In the genomic region with DNA sequence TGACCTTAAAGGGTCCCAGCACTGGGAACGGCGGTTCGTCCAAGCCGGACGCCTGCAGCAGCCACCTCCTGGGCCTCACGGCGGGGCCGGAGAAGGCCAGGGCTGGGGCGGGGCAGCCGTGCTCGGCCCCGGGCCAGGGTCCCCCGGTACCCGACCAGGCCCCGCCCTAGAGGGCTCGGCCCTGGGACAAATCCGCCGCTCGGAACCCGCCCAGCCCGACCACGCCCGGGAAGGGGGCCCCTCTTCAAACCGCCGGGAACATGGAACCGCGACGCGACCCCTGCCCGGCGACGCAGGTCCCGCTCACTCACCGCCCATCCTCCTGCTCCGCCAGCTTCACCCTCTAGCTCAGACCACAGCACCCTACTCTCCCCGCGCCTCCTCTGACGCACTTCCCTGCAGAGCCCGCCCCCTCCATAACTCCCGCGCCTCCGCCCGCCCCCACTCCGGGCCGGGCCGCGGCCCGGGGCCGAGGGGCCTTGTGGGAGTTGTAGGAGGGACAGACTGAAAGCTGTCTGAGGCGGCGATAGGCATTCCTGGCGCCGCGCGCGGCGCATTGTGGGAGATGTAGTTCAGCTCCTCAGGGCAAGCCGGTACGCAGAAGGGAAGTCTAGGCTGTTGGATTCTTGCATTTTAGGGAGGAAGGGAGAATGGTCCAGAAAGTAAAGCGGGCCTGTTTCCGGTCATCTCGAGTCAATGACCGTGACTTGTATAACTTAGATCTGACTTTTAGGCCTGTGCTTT, we compare ENCODE assay signal across 1 cellular context.
TF ChIP-seq lines count a peak whose summit lies in the region.

A gene (minus strand): TSS at position 365 of the 744 bp plus-strand sequence. CDS start 1,478 bp downstream, outside the sequence.

TF ChIP-seq in HepG2, 621 proteins besides CTCF, POLR2A, EP300 and RAD21 (continued from another document and continues in another):
- TF ChIP-seq, protein P1, sequence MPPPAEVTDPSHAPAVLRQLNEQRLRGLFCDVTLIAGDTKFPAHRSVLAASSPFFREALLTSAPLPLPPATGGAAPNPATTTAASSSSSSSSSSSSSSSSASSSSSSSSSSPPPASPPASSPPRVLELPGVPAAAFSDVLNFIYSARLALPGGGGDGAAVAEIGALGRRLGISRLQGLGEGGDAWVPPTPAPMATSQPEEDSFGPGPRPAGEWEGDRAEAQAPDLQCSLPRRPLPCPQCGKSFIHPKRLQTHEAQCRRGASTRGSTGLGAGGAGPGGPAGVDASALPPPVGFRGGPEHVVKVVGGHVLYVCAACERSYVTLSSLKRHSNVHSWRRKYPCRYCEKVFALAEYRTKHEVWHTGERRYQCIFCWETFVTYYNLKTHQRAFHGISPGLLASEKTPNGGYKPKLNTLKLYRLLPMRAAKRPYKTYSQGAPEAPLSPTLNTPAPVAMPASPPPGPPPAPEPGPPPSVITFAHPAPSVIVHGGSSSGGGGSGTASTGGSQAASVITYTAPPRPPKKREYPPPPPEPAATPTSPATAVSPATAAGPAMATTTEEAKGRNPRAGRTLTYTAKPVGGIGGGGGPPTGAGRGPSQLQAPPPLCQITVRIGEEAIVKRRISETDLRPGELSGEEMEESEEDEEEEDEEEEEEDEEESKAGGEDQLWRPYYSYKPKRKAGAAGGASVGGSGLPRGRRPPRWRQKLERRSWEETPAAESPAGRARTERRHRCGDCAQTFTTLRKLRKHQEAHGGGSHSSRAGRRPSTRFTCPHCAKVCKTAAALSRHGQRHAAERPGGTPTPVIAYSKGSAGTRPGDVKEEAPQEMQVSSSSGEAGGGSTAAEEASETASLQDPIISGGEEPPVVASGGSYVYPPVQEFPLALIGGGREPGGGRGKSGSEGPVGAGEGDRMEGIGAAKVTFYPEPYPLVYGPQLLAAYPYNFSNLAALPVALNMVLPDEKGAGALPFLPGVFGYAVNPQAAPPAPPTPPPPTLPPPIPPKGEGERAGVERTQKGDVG (CRISPR knock-in tag; IDR thresholded peaks at IDR 0.05; ENCODE audit: borderline replicate concordance), result 0 out of 2 replicates have a peak, but pooled peaks have one; percentile 44
- TF ChIP-seq SETDB1 (CRISPR knock-in tag; IDR thresholded peaks at IDR 0.05; ENCODE audit: borderline replicate concordance), result no peak
- TF ChIP-seq, protein P2, sequence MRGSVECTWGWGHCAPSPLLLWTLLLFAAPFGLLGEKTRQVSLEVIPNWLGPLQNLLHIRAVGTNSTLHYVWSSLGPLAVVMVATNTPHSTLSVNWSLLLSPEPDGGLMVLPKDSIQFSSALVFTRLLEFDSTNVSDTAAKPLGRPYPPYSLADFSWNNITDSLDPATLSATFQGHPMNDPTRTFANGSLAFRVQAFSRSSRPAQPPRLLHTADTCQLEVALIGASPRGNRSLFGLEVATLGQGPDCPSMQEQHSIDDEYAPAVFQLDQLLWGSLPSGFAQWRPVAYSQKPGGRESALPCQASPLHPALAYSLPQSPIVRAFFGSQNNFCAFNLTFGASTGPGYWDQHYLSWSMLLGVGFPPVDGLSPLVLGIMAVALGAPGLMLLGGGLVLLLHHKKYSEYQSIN (CRISPR knock-in tag; IDR thresholded peaks at IDR 0.05; ENCODE audit: borderline replicate concordance), result no peak
- TF ChIP-seq NPAS2 (CRISPR knock-in tag; IDR thresholded peaks at IDR 0.05; ENCODE audit: borderline replicate concordance), result no peak
- TF ChIP-seq KDM2A (CRISPR knock-in tag; IDR thresholded peaks at IDR 0.05; ENCODE audit: borderline replicate concordance, low read depth), result peak; percentile 58; the same call in 1 of the 2 replicates
- TF ChIP-seq ZFP1 (CRISPR knock-in tag; IDR thresholded peaks at IDR 0.05), result no peak
- TF ChIP-seq ARNTL (CRISPR knock-in tag; IDR thresholded peaks at IDR 0.05), result peak; percentile 44; the same call in 1 of the 2 replicates
- TF ChIP-seq, protein P3, sequence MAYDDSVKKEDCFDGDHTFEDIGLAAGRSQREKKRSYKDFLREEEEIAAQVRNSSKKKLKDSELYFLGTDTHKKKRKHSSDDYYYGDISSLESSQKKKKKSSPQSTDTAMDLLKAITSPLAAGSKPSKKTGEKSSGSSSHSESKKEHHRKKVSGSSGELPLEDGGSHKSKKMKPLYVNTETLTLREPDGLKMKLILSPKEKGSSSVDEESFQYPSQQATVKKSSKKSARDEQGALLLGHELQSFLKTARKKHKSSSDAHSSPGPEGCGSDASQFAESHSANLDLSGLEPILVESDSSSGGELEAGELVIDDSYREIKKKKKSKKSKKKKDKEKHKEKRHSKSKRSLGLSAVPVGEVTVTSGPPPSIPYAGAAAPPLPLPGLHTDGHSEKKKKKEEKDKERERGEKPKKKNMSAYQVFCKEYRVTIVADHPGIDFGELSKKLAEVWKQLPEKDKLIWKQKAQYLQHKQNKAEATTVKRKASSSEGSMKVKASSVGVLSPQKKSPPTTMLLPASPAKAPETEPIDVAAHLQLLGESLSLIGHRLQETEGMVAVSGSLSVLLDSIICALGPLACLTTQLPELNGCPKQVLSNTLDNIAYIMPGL (CRISPR knock-in tag; IDR thresholded peaks at IDR 0.05; ENCODE audit: borderline replicate concordance in 1 of 2, low read depth in 1 of 2), result peak in 1 of 2 experiments; percentile 69; a peak in 3 of 4 replicates
- TF ChIP-seq, protein P4, sequence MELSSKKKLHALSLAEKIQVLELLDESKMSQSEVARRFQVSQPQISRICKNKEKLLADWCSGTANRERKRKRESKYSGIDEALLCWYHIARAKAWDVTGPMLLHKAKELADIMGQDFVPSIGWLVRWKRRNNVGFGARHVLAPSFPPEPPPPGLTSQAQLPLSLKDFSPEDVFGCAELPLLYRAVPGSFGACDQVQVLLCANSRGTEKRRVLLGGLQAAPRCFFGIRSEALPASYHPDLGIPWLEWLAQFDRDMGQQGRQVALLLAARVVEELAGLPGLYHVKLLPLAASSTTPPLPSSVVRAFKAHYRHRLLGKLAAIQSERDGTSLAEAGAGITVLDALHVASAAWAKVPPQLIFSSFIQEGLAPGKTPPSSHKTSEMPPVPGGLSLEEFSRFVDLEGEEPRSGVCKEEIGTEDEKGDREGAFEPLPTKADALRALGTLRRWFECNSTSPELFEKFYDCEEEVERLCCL (CRISPR knock-in tag; IDR thresholded peaks at IDR 0.05; ENCODE audit: borderline replicate concordance), result no peak
- peak; percentile 72; the same call in 1 of the 2 replicates for TF ChIP-seq SIN3A (IDR thresholded peaks at IDR 0.05; ENCODE audit: borderline replicate concordance, low read depth, low read length)
- no peak for TF ChIP-seq TBP (CRISPR knock-in tag; IDR thresholded peaks at IDR 0.05)
- no peak for TF ChIP-seq REL (CRISPR knock-in tag; conservative IDR thresholded peaks at IDR 0.05)
- TF ChIP-seq, protein P5, sequence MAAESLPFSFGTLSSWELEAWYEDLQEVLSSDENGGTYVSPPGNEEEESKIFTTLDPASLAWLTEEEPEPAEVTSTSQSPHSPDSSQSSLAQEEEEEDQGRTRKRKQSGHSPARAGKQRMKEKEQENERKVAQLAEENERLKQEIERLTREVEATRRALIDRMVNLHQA (CRISPR knock-in tag; IDR thresholded peaks at IDR 0.05), result no peak
- TF ChIP-seq, protein P6, sequence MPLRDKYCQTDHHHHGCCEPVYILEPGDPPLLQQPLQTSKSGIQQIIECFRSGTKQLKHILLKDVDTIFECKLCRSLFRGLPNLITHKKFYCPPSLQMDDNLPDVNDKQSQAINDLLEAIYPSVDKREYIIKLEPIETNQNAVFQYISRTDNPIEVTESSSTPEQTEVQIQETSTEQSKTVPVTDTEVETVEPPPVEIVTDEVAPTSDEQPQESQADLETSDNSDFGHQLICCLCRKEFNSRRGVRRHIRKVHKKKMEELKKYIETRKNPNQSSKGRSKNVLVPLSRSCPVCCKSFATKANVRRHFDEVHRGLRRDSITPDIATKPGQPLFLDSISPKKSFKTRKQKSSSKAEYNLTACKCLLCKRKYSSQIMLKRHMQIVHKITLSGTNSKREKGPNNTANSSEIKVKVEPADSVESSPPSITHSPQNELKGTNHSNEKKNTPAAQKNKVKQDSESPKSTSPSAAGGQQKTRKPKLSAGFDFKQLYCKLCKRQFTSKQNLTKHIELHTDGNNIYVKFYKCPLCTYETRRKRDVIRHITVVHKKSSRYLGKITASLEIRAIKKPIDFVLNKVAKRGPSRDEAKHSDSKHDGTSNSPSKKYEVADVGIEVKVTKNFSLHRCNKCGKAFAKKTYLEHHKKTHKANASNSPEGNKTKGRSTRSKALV (CRISPR knock-in tag; IDR thresholded peaks at IDR 0.05), result peak; percentile 36; the same call in 1 of the 2 replicates
- TF ChIP-seq, protein P7, sequence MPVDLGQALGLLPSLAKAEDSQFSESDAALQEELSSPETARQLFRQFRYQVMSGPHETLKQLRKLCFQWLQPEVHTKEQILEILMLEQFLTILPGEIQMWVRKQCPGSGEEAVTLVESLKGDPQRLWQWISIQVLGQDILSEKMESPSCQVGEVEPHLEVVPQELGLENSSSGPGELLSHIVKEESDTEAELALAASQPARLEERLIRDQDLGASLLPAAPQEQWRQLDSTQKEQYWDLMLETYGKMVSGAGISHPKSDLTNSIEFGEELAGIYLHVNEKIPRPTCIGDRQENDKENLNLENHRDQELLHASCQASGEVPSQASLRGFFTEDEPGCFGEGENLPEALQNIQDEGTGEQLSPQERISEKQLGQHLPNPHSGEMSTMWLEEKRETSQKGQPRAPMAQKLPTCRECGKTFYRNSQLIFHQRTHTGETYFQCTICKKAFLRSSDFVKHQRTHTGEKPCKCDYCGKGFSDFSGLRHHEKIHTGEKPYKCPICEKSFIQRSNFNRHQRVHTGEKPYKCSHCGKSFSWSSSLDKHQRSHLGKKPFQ (CRISPR knock-in tag; IDR thresholded peaks at IDR 0.05; ENCODE audit: insufficient replicate concordance), result peak; percentile 25
- TF ChIP-seq ZNF253 (CRISPR knock-in tag; IDR thresholded peaks at IDR 0.05; ENCODE audit: borderline replicate concordance), result no peak
- TF ChIP-seq ZNF546 (CRISPR knock-in tag; conservative IDR thresholded peaks at IDR 0.05), result no peak
- TF ChIP-seq SYNCRIP (IDR thresholded peaks at IDR 0.05; ENCODE audit: insufficient read depth, low read depth, low read length), result no peak
- TF ChIP-seq GATAD2A (CRISPR knock-in tag; IDR thresholded peaks at IDR 0.05), result no peak
- TF ChIP-seq SMARCC2 (IDR thresholded peaks at IDR 0.05), result no peak
- TF ChIP-seq ZNF747 (CRISPR knock-in tag; IDR thresholded peaks at IDR 0.05; ENCODE audit: borderline replicate concordance), result no peak
- TF ChIP-seq ZNF256 (CRISPR knock-in tag; conservative IDR thresholded peaks at IDR 0.05), result no peak
- no peak for TF ChIP-seq DPF2 (CRISPR knock-in tag; IDR thresholded peaks at IDR 0.05; ENCODE audit: borderline replicate concordance, low read depth)
- no peak for TF ChIP-seq KLF13 (CRISPR knock-in tag; IDR thresholded peaks at IDR 0.05)
- TF ChIP-seq, protein P8, sequence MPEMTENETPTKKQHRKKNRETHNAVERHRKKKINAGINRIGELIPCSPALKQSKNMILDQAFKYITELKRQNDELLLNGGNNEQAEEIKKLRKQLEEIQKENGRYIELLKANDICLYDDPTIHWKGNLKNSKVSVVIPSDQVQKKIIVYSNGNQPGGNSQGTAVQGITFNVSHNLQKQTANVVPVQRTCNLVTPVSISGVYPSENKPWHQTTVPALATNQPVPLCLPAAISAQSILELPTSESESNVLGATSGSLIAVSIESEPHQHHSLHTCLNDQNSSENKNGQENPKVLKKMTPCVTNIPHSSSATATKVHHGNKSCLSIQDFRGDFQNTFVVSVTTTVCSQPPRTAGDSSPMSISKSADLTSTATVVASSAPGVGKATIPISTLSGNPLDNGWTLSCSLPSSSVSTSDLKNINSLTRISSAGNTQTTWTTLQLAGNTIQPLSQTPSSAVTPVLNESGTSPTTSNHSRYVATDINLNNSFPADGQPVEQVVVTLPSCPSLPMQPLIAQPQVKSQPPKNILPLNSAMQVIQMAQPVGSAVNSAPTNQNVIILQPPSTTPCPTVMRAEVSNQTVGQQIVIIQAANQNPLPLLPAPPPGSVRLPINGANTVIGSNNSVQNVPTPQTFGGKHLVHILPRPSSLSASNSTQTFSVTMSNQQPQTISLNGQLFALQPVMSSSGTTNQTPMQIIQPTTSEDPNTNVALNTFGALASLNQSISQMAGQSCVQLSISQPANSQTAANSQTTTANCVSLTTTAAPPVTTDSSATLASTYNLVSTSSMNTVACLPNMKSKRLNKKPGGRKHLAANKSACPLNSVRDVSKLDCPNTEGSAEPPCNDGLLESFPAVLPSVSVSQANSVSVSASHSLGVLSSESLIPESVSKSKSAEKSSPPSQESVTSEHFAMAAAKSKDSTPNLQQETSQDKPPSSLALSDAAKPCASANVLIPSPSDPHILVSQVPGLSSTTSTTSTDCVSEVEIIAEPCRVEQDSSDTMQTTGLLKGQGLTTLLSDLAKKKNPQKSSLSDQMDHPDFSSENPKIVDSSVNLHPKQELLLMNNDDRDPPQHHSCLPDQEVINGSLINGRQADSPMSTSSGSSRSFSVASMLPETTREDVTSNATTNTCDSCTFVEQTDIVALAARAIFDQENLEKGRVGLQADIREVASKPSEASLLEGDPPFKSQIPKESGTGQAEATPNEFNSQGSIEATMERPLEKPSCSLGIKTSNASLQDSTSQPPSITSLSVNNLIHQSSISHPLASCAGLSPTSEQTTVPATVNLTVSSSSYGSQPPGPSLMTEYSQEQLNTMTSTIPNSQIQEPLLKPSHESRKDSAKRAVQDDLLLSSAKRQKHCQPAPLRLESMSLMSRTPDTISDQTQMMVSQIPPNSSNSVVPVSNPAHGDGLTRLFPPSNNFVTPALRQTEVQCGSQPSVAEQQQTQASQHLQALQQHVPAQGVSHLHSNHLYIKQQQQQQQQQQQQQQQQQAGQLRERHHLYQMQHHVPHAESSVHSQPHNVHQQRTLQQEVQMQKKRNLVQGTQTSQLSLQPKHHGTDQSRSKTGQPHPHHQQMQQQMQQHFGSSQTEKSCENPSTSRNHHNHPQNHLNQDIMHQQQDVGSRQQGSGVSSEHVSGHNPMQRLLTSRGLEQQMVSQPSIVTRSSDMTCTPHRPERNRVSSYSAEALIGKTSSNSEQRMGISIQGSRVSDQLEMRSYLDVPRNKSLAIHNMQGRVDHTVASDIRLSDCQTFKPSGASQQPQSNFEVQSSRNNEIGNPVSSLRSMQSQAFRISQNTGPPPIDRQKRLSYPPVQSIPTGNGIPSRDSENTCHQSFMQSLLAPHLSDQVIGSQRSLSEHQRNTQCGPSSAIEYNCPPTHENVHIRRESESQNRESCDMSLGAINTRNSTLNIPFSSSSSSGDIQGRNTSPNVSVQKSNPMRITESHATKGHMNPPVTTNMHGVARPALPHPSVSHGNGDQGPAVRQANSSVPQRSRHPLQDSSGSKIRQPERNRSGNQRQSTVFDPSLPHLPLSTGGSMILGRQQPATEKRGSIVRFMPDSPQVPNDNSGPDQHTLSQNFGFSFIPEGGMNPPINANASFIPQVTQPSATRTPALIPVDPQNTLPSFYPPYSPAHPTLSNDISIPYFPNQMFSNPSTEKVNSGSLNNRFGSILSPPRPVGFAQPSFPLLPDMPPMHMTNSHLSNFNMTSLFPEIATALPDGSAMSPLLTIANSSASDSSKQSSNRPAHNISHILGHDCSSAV (CRISPR knock-in tag; IDR thresholded peaks at IDR 0.05; ENCODE audit: borderline replicate concordance), result no peak
- TF ChIP-seq CC2D1A (CRISPR knock-in tag; IDR thresholded peaks at IDR 0.05), result no peak
- no peak; the same call in 1 of the 2 replicates for TF ChIP-seq MED13 (CRISPR knock-in tag; IDR thresholded peaks at IDR 0.05)
- TF ChIP-seq MEIS1 (CRISPR knock-in tag; IDR thresholded peaks at IDR 0.05; ENCODE audit: borderline replicate concordance), result 0 out of 2 replicates have a peak, but pooled peaks have one; percentile 20
- TF ChIP-seq RBFOX2 (IDR thresholded peaks at IDR 0.05; ENCODE audit: low read depth, low read length), result peak; percentile 84
- no peak for TF ChIP-seq KAT2B (IDR thresholded peaks at IDR 0.05; ENCODE audit: borderline replicate concordance, low read depth, low read length)
- TF ChIP-seq ZBTB42 (CRISPR knock-in tag; IDR thresholded peaks at IDR 0.05), result no peak
- no peak for TF ChIP-seq RBM39 (IDR thresholded peaks at IDR 0.05; ENCODE audit: low read depth, low read length, poor library complexity, severe bottlenecking)
- 0 out of 2 replicates have a peak, but pooled peaks have one; percentile 13 for TF ChIP-seq SIX4 (CRISPR knock-in tag; IDR thresholded peaks at IDR 0.05)
- TF ChIP-seq ZNF30 (CRISPR knock-in tag; IDR thresholded peaks at IDR 0.05), result no peak
- TF ChIP-seq NFE2L2 (IDR thresholded peaks at IDR 0.05; ENCODE audit: low read length), result no peak
- TF ChIP-seq ZBTB8A (CRISPR knock-in tag; IDR thresholded peaks at IDR 0.05; ENCODE audit: borderline replicate concordance, low read depth), result no peak; the same call in 1 of the 2 replicates
